Comparison of ENCODE assay signal across 29 cellular contexts in genomic region chr13:61824168-61824567, GRCh38.
A peak's percentile ranks its signal among the peaks of the same experiment; 100 is the strongest.
DNase-seq lines count a peak whose midpoint lies in the region; ATAC-seq and TF ChIP-seq lines count a peak whose summit lies in the region.
"Had no signal": no experiment of that assay in that cellular context is flagged by ENCODE, and none has a peak within 500 bp of the region (broad histone marks: within the 10 kb centered on the region; RNA-seq: fewer than 3 reads in every experiment).

No MANE protein-coding gene starts in this region.

- H3K36me3 ChIP-seq in HAP-1 (replicated peaks), result no peaks in the 10 kb centered on the region
- H3K36me3 ChIP-seq: BE2C; BLaER1; BLaER1 treated with 17β-estradiol and CSF1 and Interleukin-3, amounts not matched to agents 10 nM and 100 nM had no signal

- H3K27me3 Mint-ChIP-seq in activated T-cell treated with anti-CD3 and anti-CD28 coated beads, Interleukin-2, amount 50 U/mL, for 72 hours (ENCODE audit: low read depth), result no peaks in the 10 kb centered on the region
- no peaks in the 10 kb centered on the region for H3K27me3 Mint-ChIP-seq in activated naive CD8-positive, alpha-beta T cell treated with anti-CD3 and anti-CD28 coated beads for 36 hours
- H3K27me3 Mint-ChIP-seq: B cell; CD4-positive, alpha-beta memory T cell; CD4-positive, alpha-beta T cell; CD4-positive, CD25-positive, alpha-beta regulatory T cell; CD8-positive, alpha-beta memory T cell had no signal

- H3K4me1 Mint-ChIP-seq in activated T-cell treated with anti-CD3 and anti-CD28 coated beads, Interleukin-2, amount 50 U/mL, for 72 hours (ENCODE audit: low read depth), result no peaks in the 10 kb centered on the region
- no peaks in the 10 kb centered on the region for H3K4me1 Mint-ChIP-seq in activated naive CD8-positive, alpha-beta T cell treated with anti-CD3 and anti-CD28 coated beads for 36 hours
- H3K4me1 Mint-ChIP-seq: B cell; CD14-positive monocyte; CD4-positive, alpha-beta memory T cell; CD4-positive, CD25-positive, alpha-beta regulatory T cell; CD8-positive, alpha-beta memory T cell had no signal

- no peaks in the 10 kb centered on the region for H3K27me3 ChIP-seq in HAP-1 (ENCODE audit: low read depth)
- H3K27me3 ChIP-seq: BE2C; BLaER1; BLaER1 treated with 17β-estradiol and CSF1 and Interleukin-3, amounts not matched to agents 10 nM and 100 nM had no signal

- CTCF ChIA-PET in HEK293T (lab: Yijun Ruan, JAX), result interaction anchor here (1.3 kb wide), 1 partner anchor 10 kb away, joined by 3 read pairs; no protein-coding TSS in a partner anchor

- peak; percentile 11 to 96 for DNase-seq in HAP-1 (ENCODE audit: low spot score in 2 of 2)
- DNase-seq in HEK293T (ENCODE audit: extremely low spot score), result no peak
- no peak for DNase-seq in activated T-cell treated with anti-CD3 and anti-CD28 coated beads, Interleukin-2, amount 50 U/mL, for 72 hours
- no peak for DNase-seq in activated naive CD8-positive, alpha-beta T cell treated with anti-CD3 and anti-CD28 coated beads for 36 hours
- DNase-seq: 8988T; ACHN; AML-193; BE2C; C1 segment of cervical spinal cord; Caco-2; Calu3; CD4-positive, alpha-beta memory T cell; CD4-positive, alpha-beta T cell; CD4-positive, CD25-positive, alpha-beta regulatory T cell; CD8-positive, alpha-beta memory T cell; CD8-positive, alpha-beta T cell; COR-L47; DMS 273 treated with DMSO at 0.1 percent for 48 hours; DMS153; DMS53; DMS79; DMS79 treated with DMSO at 0.1 percent for 48 hours; DND-41; EL had no signal

- no peak overlapping the region for H3K4me3 ChIP-seq in HAP-1
- H3K4me3 ChIP-seq: A549; BLaER1; BLaER1 treated with 17β-estradiol and CSF1 and Interleukin-3, amounts not matched to agents 10 nM and 100 nM had no signal

- H3K4me3 Mint-ChIP-seq in activated T-cell treated with anti-CD3 and anti-CD28 coated beads, Interleukin-2, amount 50 U/mL, for 72 hours, result no peak overlapping the region
- no peak overlapping the region for H3K4me3 Mint-ChIP-seq in activated naive CD8-positive, alpha-beta T cell treated with anti-CD3 and anti-CD28 coated beads for 36 hours
- H3K4me3 Mint-ChIP-seq: B cell; CD14-positive monocyte; CD4-positive, alpha-beta memory T cell; CD4-positive, alpha-beta T cell; CD4-positive, CD25-positive, alpha-beta regulatory T cell; CD8-positive, alpha-beta memory T cell; CD8-positive, alpha-beta T cell had no signal

- peaks cover 20% of the 10 kb centered on the region for H3K4me1 ChIP-seq in HAP-1
- H3K4me1 ChIP-seq: A549, BE2C, Caco-2 had no signal

- no peak for ATAC-seq in activated T-cell treated with anti-CD3 and anti-CD28 coated beads, Interleukin-2, amount 50 U/mL, for 72 hours (replicated peaks in 1 of 2)
- ATAC-seq: A549; CD8-positive, alpha-beta T cell had no signal

- in situ Hi-C loops in HAP-1 (cut with MboI; ENCODE audit: low sequenced_read_pairs), result no loop called here

- no peak overlapping the region for H3K27ac Mint-ChIP-seq in activated T-cell treated with anti-CD3 and anti-CD28 coated beads, Interleukin-2, amount 50 U/mL, for 72 hours
- no peak overlapping the region for H3K27ac Mint-ChIP-seq in activated naive CD8-positive, alpha-beta T cell treated with anti-CD3 and anti-CD28 coated beads for 36 hours
- H3K27ac Mint-ChIP-seq: B cell; CD14-positive monocyte; CD4-positive, alpha-beta memory T cell; CD4-positive, alpha-beta T cell; CD4-positive, CD25-positive, alpha-beta regulatory T cell; CD8-positive, alpha-beta memory T cell; CD8-positive, alpha-beta T cell had no signal

- H3K36me3 Mint-ChIP-seq in activated T-cell treated with anti-CD3 and anti-CD28 coated beads, Interleukin-2, amount 50 U/mL, for 72 hours (ENCODE audit: insufficient read depth in 2 of 2), result no peaks in the 10 kb centered on the region
- H3K36me3 Mint-ChIP-seq in activated naive CD8-positive, alpha-beta T cell treated with anti-CD3 and anti-CD28 coated beads for 36 hours, result no peaks in the 10 kb centered on the region
- H3K36me3 Mint-ChIP-seq: CD14-positive monocyte; CD4-positive, alpha-beta memory T cell; CD4-positive, CD25-positive, alpha-beta regulatory T cell; CD8-positive, alpha-beta memory T cell; CD8-positive, alpha-beta T cell had no signal

- H3K9me3 ChIP-seq in HAP-1, result no peaks in the 10 kb centered on the region
- H3K9me3 ChIP-seq: A549; BE2C; BLaER1; BLaER1 treated with 17β-estradiol and CSF1 and Interleukin-3, amounts not matched to agents 10 nM and 100 nM; Caco-2 had no signal

- POLR2A ChIA-PET in HEK293T (lab: Yijun Ruan, JAX), result no interaction called here

- H3K9me3 Mint-ChIP-seq in activated T-cell treated with anti-CD3 and anti-CD28 coated beads, Interleukin-2, amount 50 U/mL, for 72 hours, result peaks cover 5% of the 10 kb centered on the region in 2 donors
- peaks cover 11% of the 10 kb centered on the region for H3K9me3 Mint-ChIP-seq in activated naive CD8-positive, alpha-beta T cell treated with anti-CD3 and anti-CD28 coated beads for 36 hours

TF ChIP-seq in HEK293T, 16 proteins besides CTCF, POLR2A, EP300 and RAD21:
- TF ChIP-seq ELF4 (IDR thresholded peaks at IDR 0.05) (no peak), NFRKB (IDR thresholded peaks at IDR 0.05) (peak; percentile 14; the same call in 1 of the 2 replicates), FOXK2 (IDR thresholded peaks at IDR 0.05) (no peak)
- TF ChIP-seq, protein P1, sequence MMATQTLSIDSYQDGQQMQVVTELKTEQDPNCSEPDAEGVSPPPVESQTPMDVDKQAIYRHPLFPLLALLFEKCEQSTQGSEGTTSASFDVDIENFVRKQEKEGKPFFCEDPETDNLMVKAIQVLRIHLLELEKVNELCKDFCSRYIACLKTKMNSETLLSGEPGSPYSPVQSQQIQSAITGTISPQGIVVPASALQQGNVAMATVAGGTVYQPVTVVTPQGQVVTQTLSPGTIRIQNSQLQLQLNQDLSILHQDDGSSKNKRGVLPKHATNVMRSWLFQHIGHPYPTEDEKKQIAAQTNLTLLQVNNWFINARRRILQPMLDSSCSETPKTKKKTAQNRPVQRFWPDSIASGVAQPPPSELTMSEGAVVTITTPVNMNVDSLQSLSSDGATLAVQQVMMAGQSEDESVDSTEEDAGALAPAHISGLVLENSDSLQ (IDR thresholded peaks at IDR 0.05), result peak; percentile 65

Comparison
In these comparisons a context has a peak if more than half of its experiments do, and no peak if none do; other contexts are left out.
1. DNase-seq: peak in HAP-1 (2 of 2); none in HEK293T (single experiment), activated T-cell treated with anti-CD3 and anti-CD28 coated beads, Interleukin-2, amount 50 U/mL, for 72 hours (0 of 2) and activated naive CD8-positive, alpha-beta T cell treated with anti-CD3 and anti-CD28 coated beads for 36 hours (single experiment).